24 cellular contexts compared by ENCODE assay signal in the genomic region with DNA sequence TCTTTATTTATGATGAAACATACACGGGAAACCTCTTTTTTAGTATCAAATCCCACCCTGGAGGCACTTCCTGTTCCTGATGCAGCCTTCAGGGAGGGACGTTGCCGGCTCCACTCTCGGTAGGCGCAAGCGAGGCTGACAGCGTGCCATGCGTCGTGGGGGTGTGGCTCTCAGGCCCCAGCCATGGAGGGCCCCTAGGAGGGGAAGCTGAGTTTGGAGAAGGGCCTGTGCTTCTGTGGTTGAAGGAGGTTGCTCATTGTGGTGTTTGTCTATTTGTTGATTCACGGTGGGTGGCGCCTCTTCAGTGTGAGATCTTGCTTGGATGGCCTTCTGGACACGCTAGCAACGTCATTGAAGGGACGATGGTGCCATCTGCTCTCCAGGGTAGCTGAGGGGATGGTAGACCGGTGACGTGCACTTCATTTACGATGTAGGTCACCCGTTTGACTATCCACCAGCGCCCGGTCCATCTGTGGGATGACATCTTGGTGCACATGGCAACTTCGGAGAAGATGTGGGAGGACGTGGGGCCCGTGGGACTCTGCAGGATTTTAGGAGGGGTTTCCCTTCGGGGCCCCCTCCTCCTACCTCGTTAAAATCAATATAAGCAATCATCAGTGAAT.
"Had no signal": no experiment of that assay in that cellular context is flagged by ENCODE, and none has a peak within 500 bp of the region (broad histone marks: within the 10 kb centered on the region; RNA-seq: fewer than 3 reads in every experiment).

No MANE protein-coding gene starts in this region.

- H3K36me3 ChIP-seq: neutrophil, pancreas, transverse colon, vagina had no signal

- H3K27me3 Mint-ChIP-seq: activated B cell treated with CpG ODN at 0.5 μM for 24 hours; activated CD4-positive, alpha-beta T cell treated with anti-CD3 and anti-CD28 coated beads for 36 hours; dendritic cell treated with granulocyte-macrophage colony-stimulating factor and Interleukin-4, amounts not matched to agents 40 ng/mL and 50 ng/mL, for 4 days; memory B cell; stimulated activated naive B cell treated with anti-CD40 and anti-IgM and Interleukin-4, amounts not matched to agents 10 μg/mL and 1 μg/mL and 100 μg/mL, for 72 hours had no signal

- H3K4me3 ChIP-seq: pancreas, transverse colon, vagina had no signal

- H3K4me1 ChIP-seq: foreskin keratinocyte, pancreas, transverse colon, vagina had no signal

- H3K27ac ChIP-seq: foreskin keratinocyte, neutrophil, pancreas, transverse colon, vagina had no signal

- H3K27me3 ChIP-seq: foreskin keratinocyte, neutrophil, pancreas, transverse colon, vagina had no signal

- H3K27ac Mint-ChIP-seq: activated B cell treated with CpG ODN at 0.5 μM for 24 hours; activated CD4-positive, alpha-beta T cell treated with anti-CD3 and anti-CD28 coated beads for 36 hours; activated T-cell treated with anti-CD3 and anti-CD28 coated beads, Interleukin-2, amount 50 U/mL, for 24 hours; activated T-helper 2 cell treated with anti-CD3 and anti-CD28 coated beads, Interferon-gamma antibody, Interleukin-2, Interleukin-4, amounts not matched to agents 10 μg/mL and 5 μg/mL and 100 μg/mL, durations not matched to agents 14 hours and 24 hours and 36 hours; dendritic cell treated with granulocyte-macrophage colony-stimulating factor and Interleukin-4, amounts not matched to agents 40 ng/mL and 50 ng/mL, for 4 days; memory B cell; nephron; stimulated activated naive B cell treated with anti-CD40 and anti-IgM and Interleukin-4, amounts not matched to agents 10 μg/mL and 1 μg/mL and 100 μg/mL, for 72 hours; T-helper 17 cell had no signal

- H3K9me3 ChIP-seq: neutrophil, pancreas, transverse colon, vagina had no signal

- H3K9me3 Mint-ChIP-seq: activated B cell treated with CpG ODN at 0.5 μM for 24 hours; activated T-cell treated with anti-CD3 and anti-CD28 coated beads, Interleukin-2, amount 50 U/mL, for 24 hours; activated T-helper 2 cell treated with anti-CD3 and anti-CD28 coated beads, Interferon-gamma antibody, Interleukin-2, Interleukin-4, amounts not matched to agents 10 μg/mL and 5 μg/mL and 100 μg/mL, durations not matched to agents 14 hours and 24 hours and 36 hours; dendritic cell treated with granulocyte-macrophage colony-stimulating factor and Interleukin-4, amounts not matched to agents 40 ng/mL and 50 ng/mL, for 4 days; memory B cell; nephron; stimulated activated naive B cell treated with anti-CD40 and anti-IgM and Interleukin-4, amounts not matched to agents 10 μg/mL and 1 μg/mL and 100 μg/mL, for 72 hours had no signal

- ATAC-seq: activated CD4-positive, alpha-beta T cell treated with anti-CD3 and anti-CD28 coated beads for 36 hours; foreskin keratinocyte; right cardiac atrium; stimulated activated naive B cell treated with anti-CD40 and anti-IgM and Interleukin-4, amounts not matched to agents 10 μg/mL and 1 μg/mL and 100 μg/mL, for 72 hours; T-helper 17 cell had no signal

- FAIRE-seq: pancreas, small intestine had no signal

- H3K4me3 Mint-ChIP-seq: activated B cell treated with CpG ODN at 0.5 μM for 24 hours; activated CD4-positive, alpha-beta T cell treated with anti-CD3 and anti-CD28 coated beads for 36 hours; activated T-cell treated with anti-CD3 and anti-CD28 coated beads, Interleukin-2, amount 50 U/mL, for 24 hours; dendritic cell treated with granulocyte-macrophage colony-stimulating factor and Interleukin-4, amounts not matched to agents 40 ng/mL and 50 ng/mL, for 4 days; memory B cell; nephron; stimulated activated naive B cell treated with anti-CD40 and anti-IgM and Interleukin-4, amounts not matched to agents 10 μg/mL and 1 μg/mL and 100 μg/mL, for 72 hours; T-helper 17 cell had no signal

- DNase-seq: activated B cell treated with CpG ODN at 0.5 μM for 24 hours; activated CD4-positive, alpha-beta T cell treated with anti-CD3 and anti-CD28 coated beads for 36 hours; activated CD4-positive, alpha-beta T cell treated with anti-CD3 and anti-CD28 coated beads, Interleukin-2, amount 50 U/mL, for 4 hours; activated CD8-positive, alpha-beta memory T cell treated with anti-CD3 and anti-CD28 coated beads for 24 hours; activated CD8-positive, alpha-beta memory T cell treated with anti-CD3 and anti-CD28 coated beads, Interleukin-2, amount 50 U/mL, for 4 hours; activated naive CD4-positive, alpha-beta T cell treated with Interleukin-2 at 50 U/mL for 16 hours; activated T-cell treated with anti-CD3 and anti-CD28 coated beads, Interleukin-2, amount 50 U/mL, for 24 hours; effector CD4-positive, alpha-beta T cell; foreskin keratinocyte; kidney glomerular epithelial cell; right cardiac atrium; small intestine; stimulated activated CD4-positive, alpha-beta T cell treated with anti-CD3 and anti-CD28 coated beads, Interleukin-2, amount 100 ng/mL, for 48 hours; stimulated activated CD8-positive, alpha-beta memory T cell treated with anti-CD3 and anti-CD28 coated beads, Interleukin-4, amount 100 ng/mL, for 48 hours; stimulated activated naive B cell treated with anti-CD40 and anti-IgM and Interleukin-4, amounts not matched to agents 10 μg/mL and 1 μg/mL and 100 μg/mL, for 72 hours; T-helper 17 cell; transverse colon had no signal

- H3K4me1 Mint-ChIP-seq: activated B cell treated with CpG ODN at 0.5 μM for 24 hours; activated CD4-positive, alpha-beta T cell treated with anti-CD3 and anti-CD28 coated beads for 36 hours; memory B cell; nephron; stimulated activated naive B cell treated with anti-CD40 and anti-IgM and Interleukin-4, amounts not matched to agents 10 μg/mL and 1 μg/mL and 100 μg/mL, for 72 hours; T-helper 17 cell had no signal

- H3K36me3 Mint-ChIP-seq: memory B cell; stimulated activated naive B cell treated with anti-CD40 and anti-IgM and Interleukin-4, amounts not matched to agents 10 μg/mL and 1 μg/mL and 100 μg/mL, for 72 hours had no signal
